ENCODE assay signal across 14 cellular contexts in the genomic region with DNA sequence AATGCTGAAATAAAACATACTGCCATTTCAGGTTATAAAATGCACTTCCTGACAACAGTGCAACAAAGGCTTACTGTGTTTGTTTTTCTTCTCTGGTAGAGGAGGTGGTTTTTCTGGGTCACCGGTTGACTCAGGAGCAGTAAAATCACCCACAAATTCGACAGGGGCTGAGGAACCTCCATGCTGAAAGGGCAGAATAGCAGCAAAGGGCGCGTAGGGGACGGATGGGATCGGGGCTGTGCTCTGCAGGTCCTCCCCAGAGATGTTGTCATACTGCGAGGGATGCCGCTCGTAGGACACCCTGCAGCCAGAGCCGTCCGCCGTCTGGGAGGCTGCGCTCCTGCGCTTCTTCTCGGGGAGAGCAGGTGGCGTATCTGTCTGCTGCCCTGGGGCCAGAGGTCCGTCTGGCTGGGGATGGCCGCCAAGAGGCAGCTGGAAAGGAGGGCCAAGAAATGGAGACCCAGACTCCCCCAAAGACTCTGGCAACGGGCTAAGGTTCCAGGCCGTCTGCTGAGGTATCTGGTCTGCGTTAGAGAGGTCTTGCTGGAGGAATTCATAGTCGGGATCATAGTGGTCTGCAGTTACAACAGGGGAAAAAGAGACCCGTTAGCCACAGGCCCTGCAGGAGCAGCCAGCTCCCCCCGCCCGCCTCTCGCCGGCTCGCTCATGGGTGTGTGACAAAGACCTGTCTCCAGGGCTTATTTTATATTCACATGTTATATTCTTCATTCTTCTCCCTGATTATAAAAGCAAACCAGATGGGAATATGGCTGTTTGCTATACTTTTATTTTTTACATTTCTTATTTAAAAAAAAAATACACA.
DNase-seq lines count a peak whose midpoint lies in the region; ATAC-seq and TF ChIP-seq lines count a peak whose summit lies in the region.
"Had no signal": no experiment of that assay in that cellular context is flagged by ENCODE, and none has a peak within 500 bp of the region (broad histone marks: within the 10 kb centered on the region; RNA-seq: fewer than 3 reads in every experiment).

No MANE protein-coding gene starts in this region.

- H3K79me2 ChIP-seq in MM.1S (ENCODE audit: low read length) = peaks cover 23% of the 10 kb centered on the region

- H2AFZ ChIP-seq in MM.1S (ENCODE audit: low read length) = no peak overlapping the region

- DNase-seq in activated CD4-positive, alpha-beta T cell treated with anti-CD3 and anti-CD28 coated beads for 36 hours = peak; percentile 27
- DNase-seq in activated CD4-positive, alpha-beta T cell treated with anti-CD3 and anti-CD28 coated beads, Interleukin-2, amount 50 U/mL, for 48 hours = no peak
- no peak for DNase-seq in RWPE1 (ENCODE audit: low spot score)
- DNase-seq in central memory CD8-positive, alpha-beta T cell (ENCODE audit: low spot score in 2 of 2) = no peak
- peak; percentile 35 for DNase-seq in renal cortical epithelial cell (ENCODE audit: low read depth)
- no peak for DNase-seq in endothelial cell (ENCODE audit: low spot score)
- no peak for DNase-seq in MM.1S
- DNase-seq in OCI-M1 (lab: John Stamatoyannopoulos, UW) = no peak
- DNase-seq: HFFc6, hippocampal formation, KG1, NCI-H187, T-helper 9 cell had no signal

- H3K27me3 ChIP-seq in MM.1S (replicated peaks; ENCODE audit: insufficient read depth, low read length) = no peaks in the 10 kb centered on the region

- TF ChIP-seq CTCF in RWPE1 (conservative IDR thresholded peaks at IDR 0.05; ENCODE audit: low read depth) (no peak), endothelial cell (IDR thresholded peaks at IDR 0.05; ENCODE audit: unreplicated experiment) (no peak), MM.1S (IDR thresholded peaks at IDR 0.05; ENCODE audit: low read length) (no peak)

- no peak overlapping the region for H3K4me3 Mint-ChIP-seq in activated CD4-positive, alpha-beta T cell treated with anti-CD3 and anti-CD28 coated beads for 36 hours
- no peak overlapping the region for H3K4me3 Mint-ChIP-seq in central memory CD8-positive, alpha-beta T cell
- H3K4me3 Mint-ChIP-seq in endothelial cell (ENCODE audit: unreplicated experiment) = no peak overlapping the region
- H3K4me3 Mint-ChIP-seq: HFFc6 had no signal

- no peaks in the 10 kb centered on the region for H4K20me1 ChIP-seq in MM.1S (ENCODE audit: insufficient read depth, low read length)

- POLR2A ChIA-PET in activated CD4-positive, alpha-beta T cell treated with anti-CD3 and anti-CD28 coated beads for 36 hours (lab: Charles Lee) = no interaction called here
- POLR2A ChIA-PET in RWPE1 (lab: Yijun Ruan, JAX; ENCODE audit: low non-redundant PET) = no interaction called here

- no peaks in the 10 kb centered on the region for H3K9me3 ChIP-seq in MM.1S (replicated peaks; ENCODE audit: insufficient read depth, low read length)

- CTCF ChIA-PET in activated CD4-positive, alpha-beta T cell treated with anti-CD3 and anti-CD28 coated beads for 36 hours (lab: Charles Lee) = interaction anchor here (0.6 to 0.8 kb wide), 2 partner anchors 72 to 110 kb away, joined by 3 read pairs; no protein-coding TSS in a partner anchor
- CTCF ChIA-PET in RWPE1 (lab: Yijun Ruan, JAX) = interaction anchor here (0.6 kb wide), 1 partner anchor 72 kb away, joined by 3 read pairs; no protein-coding TSS in a partner anchor

- no peaks in the 10 kb centered on the region for H3K9me3 Mint-ChIP-seq in activated CD4-positive, alpha-beta T cell treated with anti-CD3 and anti-CD28 coated beads for 36 hours (ENCODE audit: low read depth)
- no peaks in the 10 kb centered on the region for H3K9me3 Mint-ChIP-seq in central memory CD8-positive, alpha-beta T cell
- no peaks in the 10 kb centered on the region for H3K9me3 Mint-ChIP-seq in endothelial cell (ENCODE audit: unreplicated experiment)
- H3K9me3 Mint-ChIP-seq: HFFc6 had no signal

- no peak for ATAC-seq in activated CD4-positive, alpha-beta T cell treated with anti-CD3 and anti-CD28 coated beads for 36 hours
- no peak for ATAC-seq in central memory CD8-positive, alpha-beta T cell (replicated peaks; ENCODE audit: extremely low read depth, poor library complexity, severe bottlenecking)

- peak overlapping the region; percentile 25 for H3K27ac Mint-ChIP-seq in activated CD4-positive, alpha-beta T cell treated with anti-CD3 and anti-CD28 coated beads for 36 hours
- H3K27ac Mint-ChIP-seq in central memory CD8-positive, alpha-beta T cell (ENCODE audit: low read depth) = peak overlapping the region; percentile 22
- H3K27ac Mint-ChIP-seq in endothelial cell (ENCODE audit: unreplicated experiment) = no peak overlapping the region

- no peaks in the 10 kb centered on the region for H3K27me3 Mint-ChIP-seq in activated CD4-positive, alpha-beta T cell treated with anti-CD3 and anti-CD28 coated beads for 36 hours
- H3K27me3 Mint-ChIP-seq in central memory CD8-positive, alpha-beta T cell = no peaks in the 10 kb centered on the region
- peaks cover 7% of the 10 kb centered on the region for H3K27me3 Mint-ChIP-seq in endothelial cell (ENCODE audit: unreplicated experiment)

- no peak overlapping the region for H3K4me2 ChIP-seq in MM.1S (ENCODE audit: low read depth, low read length)

- H3K4me1 Mint-ChIP-seq in activated CD4-positive, alpha-beta T cell treated with anti-CD3 and anti-CD28 coated beads for 36 hours = peaks cover 38% of the 10 kb centered on the region
- H3K4me1 Mint-ChIP-seq in central memory CD8-positive, alpha-beta T cell = peaks cover 59% of the 10 kb centered on the region
- H3K4me1 Mint-ChIP-seq in endothelial cell (ENCODE audit: unreplicated experiment) = peaks cover 23% of the 10 kb centered on the region

- no peak overlapping the region for H3K9ac ChIP-seq in MM.1S (ENCODE audit: low read length)

- H3K27ac ChIP-seq in RWPE1 = 0 out of 2 replicates have a peak overlapping the region, but pooled peaks have one; percentile 11
- no peak overlapping the region for H3K27ac ChIP-seq in MM.1S (ENCODE audit: low read length)
- H3K27ac ChIP-seq: 22Rv1 had no signal

- peaks cover 58% of the 10 kb centered on the region for H3K36me3 Mint-ChIP-seq in activated CD4-positive, alpha-beta T cell treated with anti-CD3 and anti-CD28 coated beads for 36 hours (ENCODE audit: low read depth)
- H3K36me3 Mint-ChIP-seq in central memory CD8-positive, alpha-beta T cell (ENCODE audit: insufficient read depth) = peaks cover 43% of the 10 kb centered on the region
- peaks cover 60% of the 10 kb centered on the region for H3K36me3 Mint-ChIP-seq in endothelial cell (ENCODE audit: low read depth, unreplicated experiment)

- H3F3A ChIP-seq in MM.1S (ENCODE audit: insufficient read depth, low read length) = no peaks in the 10 kb centered on the region

- H3K9me2 ChIP-seq in MM.1S (replicated peaks; ENCODE audit: insufficient read depth, low read length) = no peaks in the 10 kb centered on the region

- intact Hi-C loops in activated CD4-positive, alpha-beta T cell treated with anti-CD3 and anti-CD28 coated beads for 36 hours (cut with DNase I, micrococcal nuclease) = no loop called here

- no peaks in the 10 kb centered on the region for H3K4me1 ChIP-seq in MM.1S (ENCODE audit: low read length)

- H3K36me3 ChIP-seq in MM.1S (replicated peaks; ENCODE audit: insufficient read depth, low read length) = peaks cover 7% of the 10 kb centered on the region

- H3K4me3 ChIP-seq in MM.1S (ENCODE audit: low read length) = no peak overlapping the region

Comparison
In these comparisons a context has a peak if more than half of its experiments do, and no peak if none do; other contexts are left out.
1. DNase-seq: peak in activated CD4-positive, alpha-beta T cell treated with anti-CD3 and anti-CD28 coated beads for 36 hours (single experiment) and renal cortical epithelial cell (single experiment); none in activated CD4-positive, alpha-beta T cell treated with anti-CD3 and anti-CD28 coated beads, Interleukin-2, amount 50 U/mL, for 48 hours (0 of 2), RWPE1 (single experiment), central memory CD8-positive, alpha-beta T cell (0 of 2), endothelial cell (single experiment), MM.1S (single experiment) and OCI-M1 (single experiment).